In the genomic region with DNA sequence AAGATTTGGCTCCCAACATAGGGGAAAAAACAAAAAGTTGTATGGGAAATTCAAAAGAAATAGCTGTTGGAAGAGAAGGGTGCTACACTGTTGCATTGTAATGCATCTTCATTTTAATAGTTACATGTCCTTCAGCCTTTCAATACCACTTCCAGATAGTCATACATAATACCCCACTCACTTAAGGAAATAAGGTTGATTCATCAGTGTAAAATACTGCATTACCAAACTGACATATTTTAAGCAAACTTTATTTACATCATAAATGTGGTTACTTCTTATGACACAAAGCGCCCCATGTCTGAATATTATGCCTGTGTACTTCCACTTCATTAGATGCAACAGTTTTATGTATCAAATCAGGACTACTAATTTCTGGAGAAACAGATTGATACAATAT, we compare ENCODE assay signal across 2 cellular contexts.
TF ChIP-seq lines count a peak whose summit lies in the region.

No MANE protein-coding gene starts in this region.

TF ChIP-seq in HepG2, 621 proteins besides CTCF, POLR2A, EP300 and RAD21 (continued from another document and continues in another):
- TF ChIP-seq, protein P1, sequence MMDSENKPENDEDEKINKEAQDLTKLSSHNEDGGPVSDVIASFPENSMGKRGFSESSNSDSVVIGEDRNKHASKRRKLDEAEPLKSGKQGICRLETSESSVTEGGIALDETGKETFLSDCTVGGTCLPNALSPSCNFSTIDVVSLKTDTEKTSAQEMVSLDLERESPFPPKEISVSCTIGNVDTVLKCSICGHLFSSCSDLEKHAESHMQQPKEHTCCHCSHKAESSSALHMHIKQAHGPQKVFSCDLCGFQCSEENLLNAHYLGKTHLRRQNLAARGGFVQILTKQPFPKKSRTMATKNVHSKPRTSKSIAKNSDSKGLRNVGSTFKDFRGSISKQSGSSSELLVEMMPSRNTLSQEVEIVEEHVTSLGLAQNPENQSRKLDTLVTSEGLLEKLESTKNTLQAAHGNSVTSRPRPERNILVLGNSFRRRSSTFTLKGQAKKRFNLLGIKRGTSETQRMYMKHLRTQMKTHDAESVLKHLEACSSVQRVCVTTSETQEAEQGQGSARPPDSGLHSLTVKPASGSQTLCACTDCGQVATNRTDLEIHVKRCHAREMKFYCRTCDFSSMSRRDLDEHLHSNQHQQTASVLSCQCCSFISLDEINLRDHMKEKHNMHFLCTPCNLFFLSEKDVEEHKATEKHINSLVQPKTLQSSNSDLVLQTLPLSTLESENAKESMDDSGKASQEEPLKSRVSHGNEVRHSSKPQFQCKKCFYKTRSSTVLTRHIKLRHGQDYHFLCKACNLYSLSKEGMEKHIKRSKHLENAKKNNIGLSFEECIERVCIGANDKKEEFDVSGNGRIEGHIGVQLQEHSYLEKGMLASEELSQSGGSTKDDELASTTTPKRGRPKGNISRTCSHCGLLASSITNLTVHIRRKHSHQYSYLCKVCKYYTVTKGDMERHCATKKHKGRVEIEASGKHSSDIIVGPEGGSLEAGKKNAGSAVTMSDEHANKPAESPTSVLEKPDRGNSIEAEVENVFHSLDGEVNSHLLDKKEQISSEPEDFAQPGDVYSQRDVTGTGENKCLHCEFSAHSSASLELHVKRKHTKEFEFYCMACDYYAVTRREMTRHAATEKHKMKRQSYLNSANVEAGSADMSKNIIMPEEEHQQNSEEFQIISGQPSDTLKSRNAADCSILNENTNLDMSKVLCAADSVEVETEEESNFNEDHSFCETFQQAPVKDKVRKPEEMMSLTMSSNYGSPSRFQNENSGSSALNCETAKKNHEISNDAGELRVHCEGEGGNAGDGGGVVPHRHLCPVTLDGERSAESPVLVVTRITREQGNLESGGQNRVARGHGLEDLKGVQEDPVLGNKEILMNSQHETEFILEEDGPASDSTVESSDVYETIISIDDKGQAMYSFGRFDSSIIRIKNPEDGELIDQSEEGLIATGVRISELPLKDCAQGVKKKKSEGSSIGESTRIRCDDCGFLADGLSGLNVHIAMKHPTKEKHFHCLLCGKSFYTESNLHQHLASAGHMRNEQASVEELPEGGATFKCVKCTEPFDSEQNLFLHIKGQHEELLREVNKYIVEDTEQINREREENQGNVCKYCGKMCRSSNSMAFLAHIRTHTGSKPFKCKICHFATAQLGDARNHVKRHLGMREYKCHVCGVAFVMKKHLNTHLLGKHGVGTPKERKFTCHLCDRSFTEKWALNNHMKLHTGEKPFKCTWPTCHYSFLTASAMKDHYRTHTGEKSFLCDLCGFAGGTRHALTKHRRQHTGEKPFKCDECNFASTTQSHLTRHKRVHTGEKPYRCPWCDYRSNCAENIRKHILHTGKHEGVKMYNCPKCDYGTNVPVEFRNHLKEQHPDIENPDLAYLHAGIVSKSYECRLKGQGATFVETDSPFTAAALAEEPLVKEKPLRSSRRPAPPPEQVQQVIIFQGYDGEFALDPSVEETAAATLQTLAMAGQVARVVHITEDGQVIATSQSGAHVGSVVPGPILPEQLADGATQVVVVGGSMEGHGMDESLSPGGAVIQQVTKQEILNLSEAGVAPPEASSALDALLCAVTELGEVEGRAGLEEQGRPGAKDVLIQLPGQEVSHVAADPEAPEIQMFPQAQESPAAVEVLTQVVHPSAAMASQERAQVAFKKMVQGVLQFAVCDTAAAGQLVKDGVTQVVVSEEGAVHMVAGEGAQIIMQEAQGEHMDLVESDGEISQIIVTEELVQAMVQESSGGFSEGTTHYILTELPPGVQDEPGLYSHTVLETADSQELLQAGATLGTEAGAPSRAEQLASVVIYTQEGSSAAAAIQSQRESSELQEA (CRISPR knock-in tag; IDR thresholded peaks at IDR 0.05; ENCODE audit: not compliant biosample characterization): no peak
- TF ChIP-seq ZNF543 (CRISPR knock-in tag; IDR thresholded peaks at IDR 0.05) (no peak), ZNF501 (CRISPR knock-in tag; IDR thresholded peaks at IDR 0.05) (no peak)

TF ChIP-seq in WTC11, 78 proteins besides CTCF, POLR2A, EP300 and RAD21 (continued from another document):
- TF ChIP-seq, protein P2, sequence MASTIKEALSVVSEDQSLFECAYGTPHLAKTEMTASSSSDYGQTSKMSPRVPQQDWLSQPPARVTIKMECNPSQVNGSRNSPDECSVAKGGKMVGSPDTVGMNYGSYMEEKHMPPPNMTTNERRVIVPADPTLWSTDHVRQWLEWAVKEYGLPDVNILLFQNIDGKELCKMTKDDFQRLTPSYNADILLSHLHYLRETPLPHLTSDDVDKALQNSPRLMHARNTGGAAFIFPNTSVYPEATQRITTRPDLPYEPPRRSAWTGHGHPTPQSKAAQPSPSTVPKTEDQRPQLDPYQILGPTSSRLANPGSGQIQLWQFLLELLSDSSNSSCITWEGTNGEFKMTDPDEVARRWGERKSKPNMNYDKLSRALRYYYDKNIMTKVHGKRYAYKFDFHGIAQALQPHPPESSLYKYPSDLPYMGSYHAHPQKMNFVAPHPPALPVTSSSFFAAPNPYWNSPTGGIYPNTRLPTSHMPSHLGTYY (CRISPR knock-in tag; IDR thresholded peaks at IDR 0.05): no peak
- no peak for TF ChIP-seq TP53 (CRISPR knock-in tag; IDR thresholded peaks at IDR 0.05)
